15 cellular contexts compared by ENCODE assay signal in the genomic region with DNA sequence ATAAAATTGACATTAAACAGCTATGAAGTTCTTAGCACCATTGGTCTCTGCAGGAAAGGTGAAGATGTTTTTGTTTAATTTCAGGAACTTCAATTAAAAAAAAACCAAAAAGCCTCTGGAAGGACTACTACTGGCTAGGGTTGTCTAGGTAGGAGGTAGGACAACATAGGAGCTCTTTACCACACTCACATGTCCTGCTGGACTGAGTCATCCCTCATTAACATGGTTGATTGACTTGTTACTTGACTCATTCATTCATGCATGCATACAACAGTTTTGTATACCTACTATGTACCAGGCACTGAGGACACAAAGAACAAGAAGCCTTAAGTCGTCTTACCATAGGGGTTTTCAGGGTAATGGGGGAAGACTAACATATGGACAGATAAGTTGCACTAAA.
DNase-seq lines count a peak whose midpoint lies in the region; ATAC-seq and TF ChIP-seq lines count a peak whose summit lies in the region.
"Had no signal": no experiment of that assay in that cellular context is flagged by ENCODE, and none has a peak within 500 bp of the region (broad histone marks: within the 10 kb centered on the region; RNA-seq: fewer than 3 reads in every experiment).

No MANE protein-coding gene starts in this region.

- peak; percentile 43 for ATAC-seq in GM18861 (IDR thresholded peaks at IDR 0.05; ENCODE audit: unreplicated experiment)
- ATAC-seq in HG03460 (IDR thresholded peaks at IDR 0.05; ENCODE audit: unreplicated experiment) = no peak

- H3K4me3 ChIP-seq in epithelial cell of esophagus (ENCODE audit: low read length) = no peak overlapping the region
- H3K4me3 ChIP-seq: BLaER1, GM23248, HAP-1 had no signal

- intact Hi-C loops in head of caudate nucleus (cut with DNase I) = no loop called here

- no peak for TF ChIP-seq CTCF in epithelial cell of esophagus (IDR thresholded peaks at IDR 0.05; ENCODE audit: insufficient read depth, low read depth, low read length, missing control alignments)

- DNase-seq in M059J (ENCODE audit: low read depth) = peak; percentile 39
- peak; percentile 21 for DNase-seq in epithelial cell of esophagus (ENCODE audit: low read depth)
- DNase-seq in renal cortical epithelial cell (ENCODE audit: low read depth) = peak; percentile 74
- DNase-seq in head of caudate nucleus = no peak
- no peak for DNase-seq in NCI-H1436 (lab: John Stamatoyannopoulos, UW)
- DNase-seq: 8988T; CD4-positive, alpha-beta memory T cell; DMS153; DMS79; GDM1; GM23248 had no signal

Comparison
In these comparisons a context has a peak if more than half of its experiments do, and no peak if none do; other contexts are left out.
1. DNase-seq: peak in M059J (single experiment), epithelial cell of esophagus (single experiment) and renal cortical epithelial cell (single experiment); none in head of caudate nucleus (0 of 42) and NCI-H1436 (single experiment).